8 cellular contexts compared by ENCODE assay signal in the genomic region with DNA sequence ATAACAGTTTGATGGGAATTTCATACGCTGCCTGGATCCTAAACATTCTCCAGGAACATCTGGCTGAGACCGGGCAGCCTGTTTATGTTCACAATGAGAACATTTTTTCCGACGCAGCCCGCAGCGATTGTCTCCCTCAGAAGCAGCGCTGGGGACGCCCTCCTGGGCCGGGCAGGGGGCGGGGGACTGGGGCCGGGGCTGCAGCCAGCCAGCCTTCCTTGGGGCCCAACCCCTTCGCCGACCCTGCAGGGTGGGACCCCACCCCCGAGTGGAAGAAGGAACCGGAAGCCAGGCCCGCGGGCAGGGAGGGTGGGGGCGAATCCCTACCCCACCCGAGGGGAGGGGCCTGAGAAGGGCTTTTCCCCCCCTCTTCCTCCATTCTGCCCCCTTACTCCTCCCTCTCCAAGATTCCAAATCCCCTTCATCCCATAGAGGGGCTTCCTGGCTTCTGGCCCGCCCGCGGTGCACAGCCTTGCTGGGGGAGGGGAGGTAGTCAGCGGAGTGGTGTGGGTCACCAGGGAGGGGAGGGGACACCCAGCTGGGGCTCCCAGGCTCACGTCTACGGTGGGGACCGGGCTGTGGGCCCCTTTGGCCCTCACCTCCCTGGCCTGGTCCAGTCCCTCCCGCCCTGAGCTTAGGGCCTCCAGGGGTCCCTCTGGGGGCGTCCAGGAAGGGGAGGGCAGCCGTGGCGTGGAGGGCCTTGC.
DNase-seq lines count a peak whose midpoint lies in the region; ATAC-seq and TF ChIP-seq lines count a peak whose summit lies in the region.

No MANE protein-coding gene starts in this region.

- no peaks in the 10 kb centered on the region for H3K27me3 Mint-ChIP-seq in MCF 10A (ENCODE audit: insufficient read depth, unreplicated experiment)
- H3K27me3 Mint-ChIP-seq in immature natural killer cell (ENCODE audit: low read depth in 3 of 3) = peaks cover 0 to 1% (median 0%) of the 10 kb centered on the region in 3 donors

- H3K4me1 Mint-ChIP-seq in MCF 10A (ENCODE audit: insufficient read depth, unreplicated experiment) (peaks cover 7% of the 10 kb centered on the region), immature natural killer cell (peaks cover 20 to 21% of the 10 kb centered on the region in 2 donors)

- POLR2A ChIA-PET in MCF 10A (lab: Yijun Ruan, JAX) = interaction anchor here (0.7 to 1.9 kb wide), 2 partner anchors 12 to 99 kb away, joined by 3 to 5 read pairs; no protein-coding TSS in a partner anchor

- H3K4me3 Mint-ChIP-seq in MCF 10A (ENCODE audit: unreplicated experiment) (no peak overlapping the region), immature natural killer cell (peak overlapping the region in 4 of 5 donors; percentile 38 to 74 (median 59))

- H3K9me3 ChIP-seq in breast epithelium = no peaks in the 10 kb centered on the region

- H3K9me3 Mint-ChIP-seq in MCF 10A (ENCODE audit: unreplicated experiment) (no peaks in the 10 kb centered on the region), immature natural killer cell (no peaks in the 10 kb centered on the region)

- TF ChIP-seq CTCF in breast epithelium (IDR thresholded peaks at IDR 0.05) = no peak
- TF ChIP-seq CTCF in MCF 10A (IDR thresholded peaks at IDR 0.05; ENCODE audit: unreplicated experiment) = no peak

- H3K36me3 ChIP-seq in breast epithelium = no peaks in the 10 kb centered on the region

- TF ChIP-seq POLR2A in breast epithelium (IDR thresholded peaks at IDR 0.05) = no peak

- H3K36me3 Mint-ChIP-seq in MCF 10A (ENCODE audit: insufficient read depth, unreplicated experiment) (no peaks in the 10 kb centered on the region), immature natural killer cell (no peaks in the 10 kb centered on the region)

- no peak for DNase-seq in breast epithelium (ENCODE audit: low spot score in 2 of 2)
- DNase-seq in MCF 10A (ENCODE audit: unreplicated experiment) = no peak
- DNase-seq in astrocyte of the hippocampus (ENCODE audit: low read depth, low spot score) = peak; percentile 35
- peak in 1 of 3 donors; percentile 12 for DNase-seq in immature natural killer cell
- DNase-seq in stimulated activated CD4-positive, alpha-beta T cell treated with anti-CD3 and anti-CD28 coated beads, Interleukin-4, amount 100 ng/mL, for 4 hours = peak; percentile 26 to 36

- peak overlapping the region; percentile 43 to 93 for H3K27ac ChIP-seq in breast epithelium

- H3K4me1 ChIP-seq in breast epithelium = peaks cover 0 to 14% of the 10 kb centered on the region in 2 donors

- CTCF ChIA-PET in MCF 10A (lab: Yijun Ruan, JAX) = interaction anchor here (2.0 kb wide), 1 partner anchor 81 kb away, joined by 9 read pairs; no protein-coding TSS in a partner anchor

- BruUV-seq in MCF 10A (replicated peaks; lab: Mats Ljungman, UMichigan) = no TSS peak

- H3K27ac Mint-ChIP-seq in MCF 10A (ENCODE audit: low read depth, unreplicated experiment) = no peak overlapping the region
- no peak overlapping the region for H3K27ac Mint-ChIP-seq in immature natural killer cell

- ATAC-seq in HG03432 (IDR thresholded peaks at IDR 0.05; ENCODE audit: unreplicated experiment) (no peak), GM21526 (IDR thresholded peaks at IDR 0.05; ENCODE audit: low FRiP score, unreplicated experiment) (no peak), HG02981 (IDR thresholded peaks at IDR 0.05; ENCODE audit: unreplicated experiment) (no peak)

- H3K27me3 ChIP-seq in breast epithelium = no peaks in the 10 kb centered on the region

- intact Hi-C loops in breast epithelium (cut with DNase I; ENCODE audit: low total_unique reads) (no loop called here), MCF 10A (cut with micrococcal nuclease) (loop anchor here (5.0 kb wide), 1 partner anchor 80 kb away; no protein-coding TSS in a partner anchor)

- peak overlapping the region; percentile 35 to 72 (median 61) for H3K4me3 ChIP-seq in breast epithelium

Comparison
In these comparisons a context has a peak if more than half of its experiments do, and no peak if none do; other contexts are left out.
1. DNase-seq: peak in astrocyte of the hippocampus (single experiment) and stimulated activated CD4-positive, alpha-beta T cell treated with anti-CD3 and anti-CD28 coated beads, Interleukin-4, amount 100 ng/mL, for 4 hours (2 of 2); none in breast epithelium (0 of 2) and MCF 10A (single experiment).